Comparison of ENCODE assay signal across 38 cellular contexts in genomic region chr5:128553747-128554146, GRCh38. TPM values are rescaled to one million over a fixed set of nuclear protein-coding genes. Genes with fewer than 3 reads are reported as not detected.
"Had no signal": no experiment of that assay in that cellular context is flagged by ENCODE, and none has a peak within 500 bp of the region (broad histone marks: within the 10 kb centered on the region; RNA-seq: fewer than 3 reads in every experiment).

No MANE protein-coding gene starts in this region.

- H3K4me3 ChIP-seq: adrenal gland, ascending aorta, body of pancreas, breast epithelium, cardiac muscle cell had no signal

- H3K27me3 Mint-ChIP-seq: activated naive CD4-positive, alpha-beta T cell treated with anti-CD3 and anti-CD28 coated beads, Interleukin-2, amount 10 ng/mL, durations not matched to agents 7 days and 5 days; activated naive CD4-positive, alpha-beta T cell treated with anti-CD3 and anti-CD28 coated beads, Interleukin-2, amount 50 U/mL, for 24 hours; activated naive CD8-positive, alpha-beta T cell; activated naive CD8-positive, alpha-beta T cell treated with anti-CD3 and anti-CD28 coated beads for 36 hours; activated naive CD8-positive, alpha-beta T cell treated with anti-CD3 and anti-CD28 coated beads, Interleukin-2, amount 10 ng/mL, durations not matched to agents 7 days and 5 days; activated naive CD8-positive, alpha-beta T cell treated with anti-CD3 and anti-CD28 coated beads, Interleukin-2, amount 50 U/mL, for 24 hours; activated T-cell treated with anti-CD3 and anti-CD28 coated beads, Interleukin-2, amount 50 U/mL, for 24 hours; activated T-helper 17 cell treated with anti-CD3 and anti-CD28 coated beads, Interleukin-2, amount 50 U/mL, for 72 hours; central memory CD8-positive, alpha-beta T cell had no signal

- H3K27ac ChIP-seq: adrenal gland, ascending aorta, body of pancreas, brain microvascular endothelial cell, breast epithelium, cardiac muscle cell had no signal

- DNase-seq: activated effector memory CD4-positive, alpha-beta T cell treated with anti-CD3 and anti-CD28 coated beads, Interleukin-2, amount 50 U/mL, for 16 hours; activated effector memory CD4-positive, alpha-beta T cell treated with Interleukin-2 at 50 U/mL for 16 hours; activated gamma-delta T cell; activated gamma-delta T cell treated with Interleukin-2 at 50 U/mL for 16 hours; activated naive CD4-positive, alpha-beta T cell; activated naive CD4-positive, alpha-beta T cell treated with anti-CD3 and anti-CD28 coated beads for 36 hours; activated naive CD4-positive, alpha-beta T cell treated with anti-CD3 and anti-CD28 coated beads, Interleukin-2, amount 10 ng/mL, durations not matched to agents 7 days and 5 days; activated naive CD4-positive, alpha-beta T cell treated with anti-CD3 and anti-CD28 coated beads, Interleukin-2, amount 50 U/mL, for 16 hours; activated naive CD4-positive, alpha-beta T cell treated with Interleukin-2 at 50 U/mL for 16 hours; activated naive CD8-positive, alpha-beta T cell treated with anti-CD3 and anti-CD28 coated beads for 36 hours; activated naive CD8-positive, alpha-beta T cell treated with anti-CD3 and anti-CD28 coated beads, Interleukin-2, amount 10 ng/mL, durations not matched to agents 7 days and 5 days; activated naive CD8-positive, alpha-beta T cell treated with anti-CD3 and anti-CD28 coated beads, Interleukin-2, amount 50 U/mL, for 24 hours; activated T-cell treated with anti-CD3 and anti-CD28 coated beads, Interleukin-2, amount 50 U/mL, for 1 hour; activated T-cell treated with anti-CD3 and anti-CD28 coated beads, Interleukin-2, amount 50 U/mL, for 24 hours; activated T-cell treated with anti-CD3 and anti-CD28 coated beads, Interleukin-2, amount 50 U/mL, for 4 hours; activated T-cell treated with anti-CD3 and anti-CD28 coated beads, Interleukin-2, amount 50 U/mL, for 48 hours; activated T-cell treated with anti-CD3 and anti-CD28 coated beads, Interleukin-2, amount 50 U/mL, for 72 hours; adrenal gland; amniotic stem cell; amygdala; anterior cingulate cortex; aorta; body of pancreas; brain microvascular endothelial cell; caudate nucleus; central memory CD4-positive, alpha-beta T cell; cerebellar nuclear complex had no signal

- H3K36me3 ChIP-seq: adrenal gland, ascending aorta, brain microvascular endothelial cell, breast epithelium, cardiac muscle cell had no signal

- H3K9me3 ChIP-seq: adrenal gland had no signal

- H3K4me1 ChIP-seq: adrenal gland, ascending aorta, body of pancreas, breast epithelium had no signal

- H3K27me3 ChIP-seq: adrenal gland, ascending aorta, body of pancreas, brain microvascular endothelial cell, breast epithelium, cardiac muscle cell had no signal

- H3K4me3 Mint-ChIP-seq: activated naive CD4-positive, alpha-beta T cell treated with anti-CD3 and anti-CD28 coated beads for 36 hours; activated naive CD4-positive, alpha-beta T cell treated with anti-CD3 and anti-CD28 coated beads, Interleukin-2, amount 10 ng/mL, durations not matched to agents 7 days and 5 days; activated naive CD4-positive, alpha-beta T cell treated with anti-CD3 and anti-CD28 coated beads, Interleukin-2, amount 50 U/mL, for 24 hours; activated naive CD8-positive, alpha-beta T cell; activated naive CD8-positive, alpha-beta T cell treated with anti-CD3 and anti-CD28 coated beads for 36 hours; activated naive CD8-positive, alpha-beta T cell treated with anti-CD3 and anti-CD28 coated beads, Interleukin-2, amount 10 ng/mL, durations not matched to agents 7 days and 5 days; activated naive CD8-positive, alpha-beta T cell treated with anti-CD3 and anti-CD28 coated beads, Interleukin-2, amount 50 U/mL, for 24 hours; activated T-cell treated with anti-CD3 and anti-CD28 coated beads, Interleukin-2, amount 50 U/mL, for 24 hours; activated T-cell treated with anti-CD3 and anti-CD28 coated beads, Interleukin-2, amount 50 U/mL, for 4 hours; activated T-cell treated with anti-CD3 and anti-CD28 coated beads, Interleukin-2, amount 50 U/mL, for 72 hours; activated T-helper 1 cell treated with anti-CD3 and anti-CD28 coated beads, Interleukin-12 subunit alpha, Interleukin-12 subunit beta, Interleukin-2, Interleukin-4 antibody, amounts not matched to agents 30 ng/mL and 10 ng/mL and 1 ng/mL, durations not matched to agents 14 hours and 24 hours and 36 hours; activated T-helper 17 cell treated with anti-CD3 and anti-CD28 coated beads, Interleukin-2, amount 50 U/mL, for 72 hours; brain; central memory CD8-positive, alpha-beta T cell had no signal

- ATAC-seq: activated naive CD4-positive, alpha-beta T cell treated with anti-CD3 and anti-CD28 coated beads, Interleukin-2, amount 50 U/mL, for 72 hours; activated naive CD8-positive, alpha-beta T cell treated with anti-CD3 and anti-CD28 coated beads, Interleukin-2, amount 50 U/mL, for 24 hours; activated T-cell treated with anti-CD3 and anti-CD28 coated beads, Interleukin-2, amount 50 U/mL, for 4 hours; activated T-cell treated with anti-CD3 and anti-CD28 coated beads, Interleukin-2, amount 50 U/mL, for 72 hours; activated T-helper 17 cell treated with anti-CD3 and anti-CD28 coated beads, Interleukin-2, amount 50 U/mL, for 72 hours; body of pancreas had no signal

- H3K27ac Mint-ChIP-seq: activated naive CD4-positive, alpha-beta T cell treated with anti-CD3 and anti-CD28 coated beads for 36 hours; activated naive CD4-positive, alpha-beta T cell treated with anti-CD3 and anti-CD28 coated beads, Interleukin-2, amount 10 ng/mL, durations not matched to agents 7 days and 5 days; activated naive CD4-positive, alpha-beta T cell treated with anti-CD3 and anti-CD28 coated beads, Interleukin-2, amount 50 U/mL, for 24 hours; activated naive CD4-positive, alpha-beta T cell treated with anti-CD3 and anti-CD28 coated beads, Interleukin-2, amount 50 U/mL, for 72 hours; activated naive CD8-positive, alpha-beta T cell; activated naive CD8-positive, alpha-beta T cell treated with anti-CD3 and anti-CD28 coated beads for 36 hours; activated naive CD8-positive, alpha-beta T cell treated with anti-CD3 and anti-CD28 coated beads, Interleukin-2, amount 10 ng/mL, durations not matched to agents 7 days and 5 days; activated naive CD8-positive, alpha-beta T cell treated with anti-CD3 and anti-CD28 coated beads, Interleukin-2, amount 50 U/mL, for 24 hours; activated T-cell treated with anti-CD3 and anti-CD28 coated beads, Interleukin-2, amount 50 U/mL, for 24 hours; activated T-cell treated with anti-CD3 and anti-CD28 coated beads, Interleukin-2, amount 50 U/mL, for 72 hours; activated T-helper 1 cell treated with anti-CD3 and anti-CD28 coated beads, Interleukin-12 subunit alpha, Interleukin-12 subunit beta, Interleukin-2, Interleukin-4 antibody, amounts not matched to agents 30 ng/mL and 10 ng/mL and 1 ng/mL, durations not matched to agents 14 hours and 24 hours and 36 hours; activated T-helper 17 cell treated with anti-CD3 and anti-CD28 coated beads, Interleukin-2, amount 50 U/mL, for 72 hours; activated T-helper 2 cell treated with anti-CD3 and anti-CD28 coated beads, Interferon-gamma antibody, Interleukin-2, Interleukin-4, amounts not matched to agents 10 μg/mL and 5 μg/mL and 100 μg/mL, durations not matched to agents 14 hours and 24 hours and 36 hours; brain had no signal

- H3K36me3 Mint-ChIP-seq: activated naive CD4-positive, alpha-beta T cell treated with anti-CD3 and anti-CD28 coated beads, Interleukin-2, amount 10 ng/mL, durations not matched to agents 7 days and 5 days; activated naive CD4-positive, alpha-beta T cell treated with anti-CD3 and anti-CD28 coated beads, Interleukin-2, amount 50 U/mL, for 24 hours; activated naive CD8-positive, alpha-beta T cell treated with anti-CD3 and anti-CD28 coated beads for 36 hours; activated naive CD8-positive, alpha-beta T cell treated with anti-CD3 and anti-CD28 coated beads, Interleukin-2, amount 10 ng/mL, durations not matched to agents 7 days and 5 days; brain had no signal

- H3K4me1 Mint-ChIP-seq: activated naive CD4-positive, alpha-beta T cell treated with anti-CD3 and anti-CD28 coated beads, Interleukin-2, amount 10 ng/mL, durations not matched to agents 7 days and 5 days; activated naive CD4-positive, alpha-beta T cell treated with anti-CD3 and anti-CD28 coated beads, Interleukin-2, amount 50 U/mL, for 24 hours; activated naive CD8-positive, alpha-beta T cell treated with anti-CD3 and anti-CD28 coated beads for 36 hours; activated naive CD8-positive, alpha-beta T cell treated with anti-CD3 and anti-CD28 coated beads, Interleukin-2, amount 10 ng/mL, durations not matched to agents 7 days and 5 days; activated naive CD8-positive, alpha-beta T cell treated with anti-CD3 and anti-CD28 coated beads, Interleukin-2, amount 50 U/mL, for 24 hours; activated T-helper 17 cell treated with anti-CD3 and anti-CD28 coated beads, Interleukin-2, amount 50 U/mL, for 72 hours; brain; central memory CD8-positive, alpha-beta T cell had no signal

RNA-seq across cellular contexts. Expression of gene FBN2, which starts 15.7 kb away (rescaled TPM):
- total RNA-seq: activated naive CD4-positive, alpha-beta T cell treated with anti-CD3 and anti-CD28 coated beads for 36 hours; activated naive CD8-positive, alpha-beta T cell treated with anti-CD3 and anti-CD28 coated beads for 36 hours; activated T-helper 1 cell treated with anti-CD3 and anti-CD28 coated beads, Interleukin-12 subunit alpha, Interleukin-12 subunit beta, Interleukin-2, Interleukin-4 antibody, amounts not matched to agents 30 ng/mL and 10 ng/mL and 1 ng/mL, durations not matched to agents 14 hours and 24 hours and 36 hours; activated T-helper 17 cell treated with anti-CD3 and anti-CD28 coated beads, Interleukin-2, amount 50 U/mL, for 72 hours; activated T-helper 2 cell treated with anti-CD3 and anti-CD28 coated beads, Interferon-gamma antibody, Interleukin-2, Interleukin-4, amounts not matched to agents 10 μg/mL and 5 μg/mL and 100 μg/mL, durations not matched to agents 14 hours and 24 hours and 36 hours had no signal
